Comparison of ENCODE assay signal across 8 cellular contexts in the genomic region with DNA sequence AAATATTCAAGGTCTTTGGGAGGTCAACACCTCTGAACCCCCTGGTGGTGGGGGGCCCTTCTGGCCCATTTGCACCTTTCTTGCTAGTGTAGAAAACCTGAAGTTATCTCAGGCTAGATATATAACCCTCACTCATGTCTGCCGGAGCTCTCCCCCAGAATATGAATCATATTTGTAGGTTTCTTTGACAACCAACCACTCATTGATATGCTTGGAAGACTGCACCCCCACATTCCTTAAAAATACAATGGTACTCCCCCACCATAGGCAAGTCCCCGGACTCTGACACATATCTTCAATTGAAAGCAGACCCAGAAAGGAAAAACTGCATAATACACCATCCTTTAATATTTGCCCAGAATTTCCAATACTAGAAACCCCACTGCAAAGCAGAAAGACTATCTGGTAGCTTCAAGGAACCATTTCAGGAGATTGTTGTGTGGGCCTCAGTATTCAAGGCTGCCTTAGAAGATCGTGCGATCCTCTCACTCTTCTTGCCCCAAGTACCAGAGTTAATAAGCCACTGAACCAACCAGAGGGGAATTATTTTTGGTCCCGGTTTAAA. TPM values are rescaled to one million over a fixed set of nuclear protein-coding genes. Genes with fewer than 3 reads are reported as not detected.
DNase-seq lines count a peak whose midpoint lies in the region; ATAC-seq and TF ChIP-seq lines count a peak whose summit lies in the region.

No MANE protein-coding gene starts in this region.

- H3K4me2 ChIP-seq in fibroblast of lung (ENCODE audit: extremely low read depth, insufficient read depth, low read length) = peak overlapping the region; percentile 91

- peaks cover 7% of the 10 kb centered on the region for H3K9me3 Mint-ChIP-seq in progenitor cell of endocrine pancreas (ENCODE audit: low read depth)

- peaks cover 28% of the 10 kb centered on the region for H3K4me1 Mint-ChIP-seq in progenitor cell of endocrine pancreas (ENCODE audit: low read depth)

- no peaks in the 10 kb centered on the region for H3K27me3 ChIP-seq in fibroblast of lung (ENCODE audit: control insufficient read depth, insufficient read depth, low read length)

- peak; percentile 6 for ATAC-seq in GM18867 (IDR thresholded peaks at IDR 0.05; ENCODE audit: unreplicated experiment)
- ATAC-seq in HG02885 (IDR thresholded peaks at IDR 0.05; ENCODE audit: poor library complexity, unreplicated experiment) = peak; percentile 13

- TF ChIP-seq CTCF in WI38 (IDR thresholded peaks at IDR 0.05; ENCODE audit: low read depth, low read length) = no peak
- TF ChIP-seq CTCF in fibroblast of lung (conservative IDR thresholded peaks at IDR 0.05 in 1 of 2, IDR thresholded peaks at IDR 0.05 in 1 of 2; ENCODE audit: low read depth in 1 of 2, low read length in 2 of 2) = no peak
- TF ChIP-seq CTCF in progenitor cell of endocrine pancreas (IDR thresholded peaks at IDR 0.05; ENCODE audit: unreplicated experiment) = no peak

- peak overlapping the region; percentile 67 for H2AFZ ChIP-seq in fibroblast of lung (ENCODE audit: low read length)

- no peaks in the 10 kb centered on the region for H3K27me3 Mint-ChIP-seq in progenitor cell of endocrine pancreas

- H4K20me1 ChIP-seq in fibroblast of lung (ENCODE audit: control insufficient read depth, extremely low read depth, insufficient read depth, low read length) = peaks cover 5% of the 10 kb centered on the region

- H3K4me3 ChIP-seq in WI38 (ENCODE audit: low read depth, low read length) (peak overlapping the region; percentile 99), fibroblast of lung (replicated peaks in 1 of 4; ENCODE audit: control extremely low read depth in 1 of 4, insufficient read depth in 1 of 4, low read depth in 3 of 4, low read length in 4 of 4) (peak overlapping the region; percentile 58 to 99 (median 74))

- peak overlapping the region; percentile 98 for H3K27ac ChIP-seq in fibroblast of lung (ENCODE audit: insufficient read depth, low read length)

- H3K9me3 ChIP-seq in fibroblast of lung (ENCODE audit: control insufficient read depth, insufficient read depth, low read depth, low read length) = no peaks in the 10 kb centered on the region

- peak overlapping the region; percentile 96 for H3K4me3 Mint-ChIP-seq in progenitor cell of endocrine pancreas (ENCODE audit: low read depth)

- H3K27ac Mint-ChIP-seq in progenitor cell of endocrine pancreas = peak overlapping the region; percentile 100

- DNase-seq in fibroblast of lung (ENCODE audit: low read depth in 2 of 2) (no peak), progenitor cell of endocrine pancreas (ENCODE audit: low spot score, unreplicated experiment) (no peak), retina (no peak), pons (ENCODE audit: low spot score) (no peak), NCI-H82 (lab: John Stamatoyannopoulos, UW) (no peak)

- peaks cover 13% of the 10 kb centered on the region for H3K36me3 Mint-ChIP-seq in progenitor cell of endocrine pancreas (ENCODE audit: insufficient read depth)

- peak overlapping the region; percentile 65 for H3K9ac ChIP-seq in fibroblast of lung (ENCODE audit: insufficient read depth, low read length)

- H3K79me2 ChIP-seq in fibroblast of lung (ENCODE audit: control insufficient read depth, insufficient read depth, low read length) = peaks cover 43% of the 10 kb centered on the region

- no peaks in the 10 kb centered on the region for H3K4me1 ChIP-seq in fibroblast of lung (ENCODE audit: control insufficient read depth, extremely low read depth, insufficient read depth, low read length)

- H3K36me3 ChIP-seq in fibroblast of lung (ENCODE audit: control insufficient read depth, insufficient read depth, low read length) = peaks cover 2% of the 10 kb centered on the region

RNA-seq across cellular contexts. Expression of gene UBE2B, which starts 1.0 kb away (rescaled TPM):
- total RNA-seq in fibroblast of lung = 24.4 and 31.9 TPM in 2 replicates
- 75.8 and 93.2 TPM in 2 replicates for polyA plus RNA-seq in fibroblast of lung
- 77.7 and 93.8 TPM in 2 replicates for polyA plus RNA-seq in fibroblast of lung (2012)
- 0.26 and 1.9 TPM in 2 replicates for polyA minus RNA-seq in fibroblast of lung (ENCODE audit: low replicate concordance)
- 80.0 and 81.3 TPM in 2 replicates for total RNA-seq in progenitor cell of endocrine pancreas

RNA-seq across cellular contexts. Expression of gene CDKL3, which starts 3.4 kb away (rescaled TPM):
- total RNA-seq in fibroblast of lung (3.3 and 4.6 TPM in 2 replicates), progenitor cell of endocrine pancreas (3.0 and 6.1 TPM in 2 replicates)
- polyA plus RNA-seq in fibroblast of lung = 1.7 and 2.3 TPM in 2 replicates
- 2.7 and 3.2 TPM in 2 replicates for polyA plus RNA-seq in fibroblast of lung (2012)
- polyA minus RNA-seq in fibroblast of lung (ENCODE audit: low replicate concordance) = not detected in 2 replicates

RNA-seq across cellular contexts. Expression of gene CDKN2AIPNL, which starts 41.3 kb away (rescaled TPM):
- total RNA-seq in fibroblast of lung (24.4 and 49.2 TPM in 2 replicates), progenitor cell of endocrine pancreas (28.3 and 29.0 TPM in 2 replicates)
- polyA plus RNA-seq in fibroblast of lung = 13.6 and 23.2 TPM in 2 replicates
- 16.0 and 29.0 TPM in 2 replicates for polyA plus RNA-seq in fibroblast of lung (2012)
- polyA minus RNA-seq in fibroblast of lung (ENCODE audit: low replicate concordance) = 2.1 and 3.0 TPM in 2 replicates
